In the genomic region with DNA sequence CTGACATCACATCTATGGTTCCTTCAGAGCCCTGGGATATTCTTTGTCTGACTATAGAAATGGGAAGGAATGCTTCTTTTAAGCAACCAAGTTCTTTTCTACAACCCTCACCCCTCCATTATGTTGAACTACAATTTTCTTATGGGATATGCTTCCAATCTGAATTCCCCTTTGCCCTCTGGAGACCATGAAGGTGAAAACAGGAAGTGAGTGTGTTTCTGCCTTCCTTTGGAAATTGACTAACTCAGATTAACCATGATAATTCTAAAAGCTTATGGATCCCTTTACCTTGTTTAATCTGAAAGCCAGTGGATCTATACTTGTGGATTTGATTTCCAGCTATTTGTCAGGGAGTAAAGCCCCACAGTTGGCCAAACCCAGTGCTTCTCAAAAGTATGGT, we compare ENCODE assay signal across 28 cellular contexts.
"Had no signal": no experiment of that assay in that cellular context is flagged by ENCODE, and none has a peak within 500 bp of the region (broad histone marks: within the 10 kb centered on the region; RNA-seq: fewer than 3 reads in every experiment).

No MANE protein-coding gene starts in this region.

- H3K4me2 ChIP-seq: hepatocyte had no signal

- H3K9me3 ChIP-seq: colonic mucosa, esophagus muscularis mucosa, esophagus squamous epithelium, gastrocnemius medialis, gastroesophageal sphincter, heart right ventricle had no signal

- DNase-seq: colonic mucosa; cortex of kidney; dermis blood vessel endothelial cell; dorsolateral prefrontal cortex; effector CD4-positive, alpha-beta T cell; effector CD8-positive, alpha-beta T cell; effector memory CD4-positive, alpha-beta T cell; effector memory CD8-positive, alpha-beta T cell; endodermal cell; erythroblast; esophagus squamous epithelium; foreskin fibroblast; foreskin keratinocyte; foreskin melanocyte; gastrocnemius medialis; glutamatergic neuron; head of caudate nucleus; heart left ventricle; heart right ventricle had no signal

- H3K36me3 ChIP-seq: colonic mucosa, esophagus muscularis mucosa, esophagus squamous epithelium, gastrocnemius medialis, gastroesophageal sphincter, heart left ventricle, heart right ventricle had no signal

- H3K27ac ChIP-seq: colonic mucosa, coronary artery, dorsolateral prefrontal cortex, epithelial cell of prostate, esophagus muscularis mucosa, esophagus squamous epithelium, foreskin keratinocyte, gastrocnemius medialis, gastroesophageal sphincter, heart left ventricle, heart right ventricle, hepatocyte had no signal

- H2AFZ ChIP-seq: hepatocyte had no signal

- FAIRE-seq: colon, endometrium, frontal cortex had no signal

- H3K79me2 ChIP-seq: hepatocyte had no signal

- ATAC-seq: effector memory CD8-positive, alpha-beta T cell; esophagus mucosa; foreskin keratinocyte; gastrocnemius medialis; gastroesophageal sphincter; heart left ventricle; heart right ventricle had no signal

- H3K4me3 ChIP-seq: colonic mucosa, coronary artery, dorsolateral prefrontal cortex, esophagus muscularis mucosa, esophagus squamous epithelium, gastrocnemius medialis, gastroesophageal sphincter, heart left ventricle, heart right ventricle, hepatocyte had no signal

- H3K4me1 ChIP-seq: colonic mucosa, esophagus muscularis mucosa, esophagus squamous epithelium, foreskin keratinocyte, gastrocnemius medialis, gastroesophageal sphincter, heart left ventricle, heart right ventricle had no signal

- H3K27me3 ChIP-seq: colonic mucosa, dorsolateral prefrontal cortex, esophagus muscularis mucosa, gastrocnemius medialis, gastroesophageal sphincter, heart left ventricle, hepatocyte had no signal
